In the genomic region with DNA sequence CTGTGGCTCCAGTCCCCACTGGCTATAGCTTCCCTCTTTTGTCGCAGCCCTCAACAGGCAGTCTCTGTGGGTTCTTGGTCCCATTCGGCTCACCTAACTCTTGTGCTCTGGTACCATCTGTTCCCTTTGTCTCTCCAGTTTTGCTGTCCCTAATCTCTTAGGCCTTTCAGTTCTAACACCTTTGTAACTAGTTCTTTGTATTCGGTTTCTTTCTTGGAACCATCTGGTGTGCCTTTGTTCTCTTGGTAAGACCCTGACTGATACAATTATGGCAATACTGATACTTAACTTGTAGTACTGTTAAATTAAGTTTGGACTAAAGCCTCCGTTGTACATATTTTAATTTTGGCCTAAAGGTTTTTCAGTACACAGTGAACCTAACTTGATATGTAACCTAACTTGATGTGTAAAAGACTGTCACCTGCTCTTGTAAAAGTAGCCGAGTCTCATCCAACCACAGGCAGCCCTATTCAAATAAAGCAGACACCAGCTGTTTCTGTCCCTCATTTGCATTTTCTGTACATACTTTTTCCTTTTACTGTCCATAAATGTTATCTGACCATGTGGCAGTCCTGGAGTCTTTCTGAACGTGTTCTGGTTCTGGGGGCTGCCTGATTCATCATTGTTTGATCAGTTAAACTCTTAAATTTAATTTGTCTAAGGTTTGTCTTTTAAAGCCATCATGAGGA, we compare ENCODE assay signal across 9 cellular contexts. TPM values are rescaled to one million over a fixed set of nuclear protein-coding genes. Genes with fewer than 3 reads are reported as not detected.
A peak's percentile ranks its signal among the peaks of the same experiment; 100 is the strongest.
DNase-seq lines count a peak whose midpoint lies in the region; ATAC-seq and TF ChIP-seq lines count a peak whose summit lies in the region.
"Had no signal": no experiment of that assay in that cellular context is flagged by ENCODE, and none has a peak within 500 bp of the region (broad histone marks: within the 10 kb centered on the region; RNA-seq: fewer than 3 reads in every experiment).

No MANE protein-coding gene starts in this region.

- H3K9ac ChIP-seq in SU-DHL-6 (ENCODE audit: low read length): peak overlapping the region; percentile 15; the same call in 1 of the 2 replicates

- POLR2A ChIA-PET in GM10248 (lab: Yijun Ruan, JAX): no interaction called here

- CTCF ChIA-PET in GM10248 (lab: Yijun Ruan, JAX): interaction anchor here (1.0 to 4.0 kb wide), 3 partner anchors 10 to 18 kb away, joined by 3 to 16 read pairs (median 4); no protein-coding TSS in a partner anchor

- H3F3A ChIP-seq in SU-DHL-6 (ENCODE audit: insufficient read depth): no peaks in the 10 kb centered on the region; the same call in 1 of the 2 replicates

- WGBS in esophagus muscularis mucosa: 87% methylated on average over 6 of the region's 6 CpGs

- H3K9me2 ChIP-seq in SU-DHL-6 (replicated peaks; ENCODE audit: insufficient read depth, low read length): no peaks in the 10 kb centered on the region

- intact Hi-C loops in esophagus muscularis mucosa (cut with DNase I): no loop called here

- H3K27me3 ChIP-seq in SU-DHL-6 (ENCODE audit: low read length) (no peaks in the 10 kb centered on the region), esophagus muscularis mucosa (no peaks in the 10 kb centered on the region)
- H3K27me3 ChIP-seq: Peyer's patch had no signal

- H3K36me3 ChIP-seq in SU-DHL-6 (ENCODE audit: low read length) (no peaks in the 10 kb centered on the region), esophagus muscularis mucosa (no peaks in the 10 kb centered on the region)
- H3K36me3 ChIP-seq: Peyer's patch had no signal

- peak overlapping the region; percentile 96 for H2AFZ ChIP-seq in SU-DHL-6 (ENCODE audit: low read depth, low read length, severe bottlenecking)

- no peaks in the 10 kb centered on the region for H4K20me1 ChIP-seq in SU-DHL-6 (ENCODE audit: low read depth, low read length)

- peaks cover 6 to 17% (median 13%) of the 10 kb centered on the region in 4 donors for H3K4me1 ChIP-seq in esophagus muscularis mucosa

- H3K9me3 ChIP-seq in SU-DHL-6 (ENCODE audit: insufficient read depth, low read length): no peaks in the 10 kb centered on the region
- no peaks in the 10 kb centered on the region for H3K9me3 ChIP-seq in esophagus muscularis mucosa
- H3K9me3 ChIP-seq: Peyer's patch had no signal

- TF ChIP-seq POLR2A in esophagus muscularis mucosa (IDR thresholded peaks at IDR 0.05; ENCODE audit: low read depth): no peak

- H3K4me3 ChIP-seq in SU-DHL-6 (ENCODE audit: insufficient read depth, low read length, poor library complexity, severe bottlenecking) (peak overlapping the region; percentile 39), esophagus muscularis mucosa (no peak overlapping the region)
- H3K4me3 ChIP-seq: Peyer's patch had no signal

- H3K79me2 ChIP-seq in SU-DHL-6 (ENCODE audit: insufficient read depth, low read length): peaks cover 2% of the 10 kb centered on the region

- no peak for TF ChIP-seq CTCF in GM10248 (IDR thresholded peaks at IDR 0.05; ENCODE audit: control extremely low read depth, extremely low read depth, low read depth, missing control alignments)
- no peak for TF ChIP-seq CTCF in SU-DHL-6 (IDR thresholded peaks at IDR 0.05; ENCODE audit: insufficient read depth, low read length, poor library complexity, severe bottlenecking)
- no peak for TF ChIP-seq CTCF in esophagus muscularis mucosa (IDR thresholded peaks at IDR 0.05)

- H3K4me2 ChIP-seq in SU-DHL-6 (ENCODE audit: low read depth, low read length, poor library complexity, severe bottlenecking): peak overlapping the region; percentile 46

- TF ChIP-seq EP300 in esophagus muscularis mucosa (IDR thresholded peaks at IDR 0.05): no peak

- H3K27ac ChIP-seq in SU-DHL-6 (ENCODE audit: low read depth, low read length) (peak overlapping the region; percentile 30; the same call in 1 of the 2 replicates), esophagus muscularis mucosa (replicated peaks in 1 of 4) (no peak overlapping the region)

- DNase-seq in GM10248 (ENCODE audit: extremely low spot score) (peak; percentile 35), esophagus muscularis mucosa (ENCODE audit: extremely low spot score) (no peak), Kasumi-1 (lab: John Stamatoyannopoulos, UW) (no peak), hippocampal formation (lab: John Stamatoyannopoulos, UW) (no peak), DMS114 treated with DMSO at 0.1 percent for 48 hours (lab: John Stamatoyannopoulos, UW; ENCODE audit: unreplicated experiment) (no peak)

- ATAC-seq in GM19372 (IDR thresholded peaks at IDR 0.05; ENCODE audit: low read depth, unreplicated experiment): peak; percentile 55
- peak; percentile 56 for ATAC-seq in HG03095 (IDR thresholded peaks at IDR 0.05; ENCODE audit: unreplicated experiment)

RNA-seq across cellular contexts. Expression of a gene that starts 4.8 kb away (rescaled TPM):
- total RNA-seq in esophagus muscularis mucosa: 10 to 100 TPM; 18.3 to 24.7 (median 19.6) TPM

RNA-seq across cellular contexts. Expression of a gene that starts 7.3 kb away (rescaled TPM):
- 10 to 100 TPM; 19.4 to 29.2 (median 24.7) TPM for total RNA-seq in esophagus muscularis mucosa
